In the genomic region with DNA sequence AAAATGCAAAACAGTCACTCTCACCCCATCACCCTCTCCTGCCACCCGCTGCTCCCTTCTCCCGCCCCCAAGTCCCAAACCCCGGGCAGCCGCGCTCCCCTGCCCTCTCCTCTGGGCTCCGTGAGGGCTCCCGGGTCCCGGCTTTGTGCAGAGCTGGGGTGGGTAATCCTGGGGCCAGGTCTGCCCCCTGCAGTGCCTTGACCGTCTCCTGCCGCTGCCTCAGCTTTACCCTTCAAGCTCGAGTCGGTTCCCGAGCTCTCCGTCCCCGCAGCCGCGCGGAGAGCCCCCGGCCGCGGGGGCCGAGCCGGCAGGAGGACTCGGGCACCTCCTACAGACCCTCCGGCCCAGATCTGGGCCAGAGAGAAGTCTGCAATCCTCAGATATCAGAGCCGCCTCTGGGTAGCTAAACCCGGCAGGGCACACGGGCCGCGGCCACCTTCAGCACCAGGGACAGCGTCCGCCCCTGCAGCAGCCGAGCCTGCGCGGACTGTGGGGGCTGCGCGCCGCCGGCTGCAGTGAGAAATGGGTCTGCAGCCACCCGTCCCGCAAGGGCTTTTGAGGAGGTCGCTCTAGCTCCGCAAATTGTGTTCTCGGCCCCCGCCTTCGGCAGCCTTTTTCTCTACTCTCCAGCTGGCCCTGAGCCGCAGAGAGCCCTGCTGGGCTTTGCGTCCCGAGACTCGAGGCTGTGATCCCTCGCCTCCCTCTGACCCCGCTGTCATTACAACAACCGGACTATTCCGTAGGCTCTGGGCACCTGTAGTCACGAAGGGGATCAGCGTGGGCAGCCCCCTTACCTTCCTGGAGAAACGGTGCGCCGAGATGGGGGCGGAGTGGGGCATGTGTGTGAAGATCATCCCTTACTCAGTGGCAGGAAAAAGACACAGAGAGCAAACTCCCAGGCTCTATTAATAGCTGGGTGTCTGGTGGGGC, we compare ENCODE assay signal across 1 cellular context.
TF ChIP-seq lines count a peak whose summit lies in the region.

No MANE protein-coding gene starts in this region.

TF ChIP-seq in HepG2, 621 proteins besides CTCF, POLR2A, EP300 and RAD21 (continued from another document and continues in another):
- TF ChIP-seq KDM3A (CRISPR knock-in tag; IDR thresholded peaks at IDR 0.05; ENCODE audit: low read depth) (no peak), ZSCAN30 (CRISPR knock-in tag; IDR thresholded peaks at IDR 0.05) (no peak), HES4 (CRISPR knock-in tag; IDR thresholded peaks at IDR 0.05; ENCODE audit: borderline replicate concordance) (peak; percentile 87; the same call in 1 of the 2 replicates), ZNF230 (CRISPR knock-in tag; IDR thresholded peaks at IDR 0.05) (0 out of 2 replicates have a peak, but pooled peaks have one; percentile 29), ZNF746 (CRISPR knock-in tag; IDR thresholded peaks at IDR 0.05) (no peak), ZNF143 (CRISPR knock-in tag; IDR thresholded peaks at IDR 0.05) (0 out of 2 replicates have a peak, but pooled peaks have one; percentile 29), ZNF773 (CRISPR knock-in tag; IDR thresholded peaks at IDR 0.05; ENCODE audit: borderline replicate concordance) (peak; percentile 53; the same call in 1 of the 2 replicates), EED (CRISPR knock-in tag; IDR thresholded peaks at IDR 0.05) (no peak), FLYWCH1 (CRISPR knock-in tag; IDR thresholded peaks at IDR 0.05) (no peak), GZF1 (CRISPR knock-in tag; IDR thresholded peaks at IDR 0.05) (no peak), ZNF292 (CRISPR knock-in tag; IDR thresholded peaks at IDR 0.05; ENCODE audit: borderline replicate concordance, low read depth) (no peak), ZNF678 (CRISPR knock-in tag; IDR thresholded peaks at IDR 0.05) (no peak), ZMYM4 (CRISPR knock-in tag; IDR thresholded peaks at IDR 0.05) (no peak), NFKBIZ (CRISPR knock-in tag; IDR thresholded peaks at IDR 0.05) (no peak), HNRNPL (IDR thresholded peaks at IDR 0.05; ENCODE audit: low read depth, low read length) (no peak), HOXA9 (CRISPR knock-in tag; IDR thresholded peaks at IDR 0.05; ENCODE audit: borderline replicate concordance) (peak; percentile 81; the same call in 1 of the 2 replicates), ZNF383 (CRISPR knock-in tag; IDR thresholded peaks at IDR 0.05; ENCODE audit: borderline replicate concordance) (no peak), MED1 (CRISPR knock-in tag; IDR thresholded peaks at IDR 0.05) (0 out of 2 replicates have a peak, but pooled peaks have one; percentile 25), RARA (CRISPR knock-in tag; IDR thresholded peaks at IDR 0.05) (peak; percentile 39; the same call in 1 of the 2 replicates), ZBTB7B (CRISPR knock-in tag; IDR thresholded peaks at IDR 0.05) (peak; percentile 57; the same call in 1 of the 2 replicates), ZNF251 (CRISPR knock-in tag; IDR thresholded peaks at IDR 0.05) (no peak), KDM1A (CRISPR knock-in tag; IDR thresholded peaks at IDR 0.05) (no peak), PCBP1 (IDR thresholded peaks at IDR 0.05; ENCODE audit: borderline replicate concordance, low read depth, low read length) (no peak), ZMAT3 (CRISPR knock-in tag; conservative IDR thresholded peaks at IDR 0.05) (peak; percentile 62; the same call in 1 of the 2 replicates), CBX2 (IDR thresholded peaks at IDR 0.05; ENCODE audit: low read depth, low read length) (no peak), CBX2 (CRISPR knock-in tag; IDR thresholded peaks at IDR 0.05; ENCODE audit: low read depth) (no peak), MAFG (CRISPR knock-in tag; IDR thresholded peaks at IDR 0.05) (no peak)
- TF ChIP-seq, protein P1, sequence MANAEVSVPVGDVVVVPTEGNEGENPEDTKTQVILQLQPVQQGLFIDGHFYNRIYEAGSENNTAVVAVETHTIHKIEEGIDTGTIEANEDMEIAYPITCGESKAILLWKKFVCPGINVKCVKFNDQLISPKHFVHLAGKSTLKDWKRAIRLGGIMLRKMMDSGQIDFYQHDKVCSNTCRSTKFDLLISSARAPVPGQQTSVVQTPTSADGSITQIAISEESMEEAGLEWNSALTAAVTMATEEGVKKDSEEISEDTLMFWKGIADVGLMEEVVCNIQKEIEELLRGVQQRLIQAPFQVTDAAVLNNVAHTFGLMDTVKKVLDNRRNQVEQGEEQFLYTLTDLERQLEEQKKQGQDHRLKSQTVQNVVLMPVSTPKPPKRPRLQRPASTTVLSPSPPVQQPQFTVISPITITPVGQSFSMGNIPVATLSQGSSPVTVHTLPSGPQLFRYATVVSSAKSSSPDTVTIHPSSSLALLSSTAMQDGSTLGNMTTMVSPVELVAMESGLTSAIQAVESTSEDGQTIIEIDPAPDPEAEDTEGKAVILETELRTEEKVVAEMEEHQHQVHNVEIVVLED (CRISPR knock-in tag; IDR thresholded peaks at IDR 0.05; ENCODE audit: borderline replicate concordance) = no peak
- TF ChIP-seq, protein P2, sequence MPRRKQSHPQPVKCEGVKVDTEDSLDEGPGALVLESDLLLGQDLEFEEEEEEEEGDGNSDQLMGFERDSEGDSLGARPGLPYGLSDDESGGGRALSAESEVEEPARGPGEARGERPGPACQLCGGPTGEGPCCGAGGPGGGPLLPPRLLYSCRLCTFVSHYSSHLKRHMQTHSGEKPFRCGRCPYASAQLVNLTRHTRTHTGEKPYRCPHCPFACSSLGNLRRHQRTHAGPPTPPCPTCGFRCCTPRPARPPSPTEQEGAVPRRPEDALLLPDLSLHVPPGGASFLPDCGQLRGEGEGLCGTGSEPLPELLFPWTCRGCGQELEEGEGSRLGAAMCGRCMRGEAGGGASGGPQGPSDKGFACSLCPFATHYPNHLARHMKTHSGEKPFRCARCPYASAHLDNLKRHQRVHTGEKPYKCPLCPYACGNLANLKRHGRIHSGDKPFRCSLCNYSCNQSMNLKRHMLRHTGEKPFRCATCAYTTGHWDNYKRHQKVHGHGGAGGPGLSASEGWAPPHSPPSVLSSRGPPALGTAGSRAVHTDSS (CRISPR knock-in tag; conservative IDR thresholded peaks at IDR 0.05) = no peak
- TF ChIP-seq, protein P3, sequence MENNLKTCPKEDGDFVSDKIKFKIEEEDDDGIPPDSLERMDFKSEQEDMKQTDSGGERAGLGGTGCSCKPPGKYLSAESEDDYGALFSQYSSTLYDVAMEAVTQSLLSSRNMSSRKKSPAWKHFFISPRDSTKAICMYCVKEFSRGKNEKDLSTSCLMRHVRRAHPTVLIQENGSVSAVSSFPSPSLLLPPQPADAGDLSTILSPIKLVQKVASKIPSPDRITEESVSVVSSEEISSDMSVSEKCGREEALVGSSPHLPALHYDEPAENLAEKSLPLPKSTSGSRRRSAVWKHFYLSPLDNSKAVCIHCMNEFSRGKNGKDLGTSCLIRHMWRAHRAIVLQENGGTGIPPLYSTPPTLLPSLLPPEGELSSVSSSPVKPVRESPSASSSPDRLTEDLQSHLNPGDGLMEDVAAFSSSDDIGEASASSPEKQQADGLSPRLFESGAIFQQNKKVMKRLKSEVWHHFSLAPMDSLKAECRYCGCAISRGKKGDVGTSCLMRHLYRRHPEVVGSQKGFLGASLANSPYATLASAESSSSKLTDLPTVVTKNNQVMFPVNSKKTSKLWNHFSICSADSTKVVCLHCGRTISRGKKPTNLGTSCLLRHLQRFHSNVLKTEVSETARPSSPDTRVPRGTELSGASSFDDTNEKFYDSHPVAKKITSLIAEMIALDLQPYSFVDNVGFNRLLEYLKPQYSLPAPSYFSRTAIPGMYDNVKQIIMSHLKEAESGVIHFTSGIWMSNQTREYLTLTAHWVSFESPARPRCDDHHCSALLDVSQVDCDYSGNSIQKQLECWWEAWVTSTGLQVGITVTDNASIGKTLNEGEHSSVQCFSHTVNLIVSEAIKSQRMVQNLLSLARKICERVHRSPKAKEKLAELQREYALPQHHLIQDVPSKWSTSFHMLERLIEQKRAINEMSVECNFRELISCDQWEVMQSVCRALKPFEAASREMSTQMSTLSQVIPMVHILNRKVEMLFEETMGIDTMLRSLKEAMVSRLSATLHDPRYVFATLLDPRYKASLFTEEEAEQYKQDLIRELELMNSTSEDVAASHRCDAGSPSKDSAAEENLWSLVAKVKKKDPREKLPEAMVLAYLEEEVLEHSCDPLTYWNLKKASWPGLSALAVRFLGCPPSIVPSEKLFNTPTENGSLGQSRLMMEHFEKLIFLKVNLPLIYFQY (CRISPR knock-in tag; IDR thresholded peaks at IDR 0.05; ENCODE audit: borderline replicate concordance) = 0 out of 2 replicates have a peak, but pooled peaks have one; percentile 51
- TF ChIP-seq, protein P4, sequence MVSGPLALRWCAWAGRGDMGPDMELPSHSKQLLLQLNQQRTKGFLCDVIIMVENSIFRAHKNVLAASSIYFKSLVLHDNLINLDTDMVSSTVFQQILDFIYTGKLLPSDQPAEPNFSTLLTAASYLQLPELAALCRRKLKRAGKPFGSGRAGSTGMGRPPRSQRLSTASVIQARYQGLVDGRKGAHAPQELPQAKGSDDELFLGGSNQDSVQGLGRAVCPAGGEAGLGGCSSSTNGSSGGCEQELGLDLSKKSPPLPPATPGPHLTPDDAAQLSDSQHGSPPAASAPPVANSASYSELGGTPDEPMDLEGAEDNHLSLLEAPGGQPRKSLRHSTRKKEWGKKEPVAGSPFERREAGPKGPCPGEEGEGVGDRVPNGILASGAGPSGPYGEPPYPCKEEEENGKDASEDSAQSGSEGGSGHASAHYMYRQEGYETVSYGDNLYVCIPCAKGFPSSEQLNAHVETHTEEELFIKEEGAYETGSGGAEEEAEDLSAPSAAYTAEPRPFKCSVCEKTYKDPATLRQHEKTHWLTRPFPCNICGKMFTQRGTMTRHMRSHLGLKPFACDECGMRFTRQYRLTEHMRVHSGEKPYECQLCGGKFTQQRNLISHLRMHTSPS (CRISPR knock-in tag; IDR thresholded peaks at IDR 0.05; ENCODE audit: low read depth) = no peak
- TF ChIP-seq, protein P5, sequence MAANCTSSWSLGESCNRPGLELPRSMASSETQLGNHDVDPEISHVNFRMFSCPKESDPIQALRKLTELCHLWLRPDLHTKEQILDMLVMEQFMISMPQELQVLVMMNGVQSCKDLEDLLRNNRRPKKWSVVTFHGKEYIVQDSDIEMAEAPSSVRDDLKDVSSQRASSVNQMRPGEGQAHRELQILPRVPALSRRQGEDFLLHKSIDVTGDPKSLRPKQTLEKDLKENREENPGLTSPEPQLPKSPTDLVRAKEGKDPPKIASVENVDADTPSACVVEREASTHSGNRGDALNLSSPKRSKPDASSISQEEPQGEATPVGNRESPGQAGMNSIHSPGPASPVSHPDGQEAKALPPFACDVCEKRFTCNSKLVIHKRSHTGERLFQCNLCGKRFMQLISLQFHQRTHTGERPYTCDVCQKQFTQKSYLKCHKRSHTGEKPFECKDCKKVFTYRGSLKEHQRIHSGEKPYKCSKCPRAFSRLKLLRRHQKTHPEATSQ (CRISPR knock-in tag; IDR thresholded peaks at IDR 0.05; ENCODE audit: borderline replicate concordance) = 0 out of 2 replicates have a peak, but pooled peaks have one; percentile 42
- TF ChIP-seq, protein P6, sequence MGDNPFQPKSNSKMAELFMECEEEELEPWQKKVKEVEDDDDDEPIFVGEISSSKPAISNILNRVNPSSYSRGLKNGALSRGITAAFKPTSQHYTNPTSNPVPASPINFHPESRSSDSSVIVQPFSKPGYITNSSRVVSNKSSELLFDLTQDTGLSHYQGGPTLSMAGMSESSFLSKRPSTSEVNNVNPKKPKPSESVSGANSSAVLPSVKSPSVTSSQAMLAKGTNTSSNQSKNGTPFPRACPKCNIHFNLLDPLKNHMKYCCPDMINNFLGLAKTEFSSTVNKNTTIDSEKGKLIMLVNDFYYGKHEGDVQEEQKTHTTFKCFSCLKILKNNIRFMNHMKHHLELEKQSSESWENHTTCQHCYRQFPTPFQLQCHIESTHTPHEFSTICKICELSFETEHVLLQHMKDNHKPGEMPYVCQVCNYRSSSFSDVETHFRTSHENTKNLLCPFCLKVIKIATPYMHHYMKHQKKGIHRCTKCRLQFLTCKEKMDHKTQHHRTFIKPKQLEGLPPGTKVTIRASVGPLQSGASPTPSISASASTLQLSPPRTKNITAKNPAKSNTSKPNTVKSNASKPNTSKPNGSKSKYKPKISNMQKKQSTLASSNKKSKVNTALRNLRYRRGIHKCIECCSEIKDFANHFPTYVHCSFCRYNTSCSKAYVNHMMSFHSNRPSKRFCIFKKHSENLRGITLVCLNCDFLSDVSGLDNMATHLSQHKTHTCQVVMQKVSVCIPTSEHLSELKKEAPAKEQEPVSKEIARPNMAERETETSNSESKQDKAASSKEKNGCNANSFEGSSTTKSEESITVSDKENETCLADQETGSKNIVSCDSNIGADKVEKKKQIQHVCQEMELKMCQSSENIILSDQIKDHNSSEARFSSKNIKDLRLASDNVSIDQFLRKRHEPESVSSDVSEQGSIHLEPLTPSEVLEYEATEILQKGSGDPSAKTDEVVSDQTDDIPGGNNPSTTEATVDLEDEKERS (CRISPR knock-in tag; IDR thresholded peaks at IDR 0.05) = 0 out of 2 replicates have a peak, but pooled peaks have one; percentile 11
- TF ChIP-seq, protein P7, sequence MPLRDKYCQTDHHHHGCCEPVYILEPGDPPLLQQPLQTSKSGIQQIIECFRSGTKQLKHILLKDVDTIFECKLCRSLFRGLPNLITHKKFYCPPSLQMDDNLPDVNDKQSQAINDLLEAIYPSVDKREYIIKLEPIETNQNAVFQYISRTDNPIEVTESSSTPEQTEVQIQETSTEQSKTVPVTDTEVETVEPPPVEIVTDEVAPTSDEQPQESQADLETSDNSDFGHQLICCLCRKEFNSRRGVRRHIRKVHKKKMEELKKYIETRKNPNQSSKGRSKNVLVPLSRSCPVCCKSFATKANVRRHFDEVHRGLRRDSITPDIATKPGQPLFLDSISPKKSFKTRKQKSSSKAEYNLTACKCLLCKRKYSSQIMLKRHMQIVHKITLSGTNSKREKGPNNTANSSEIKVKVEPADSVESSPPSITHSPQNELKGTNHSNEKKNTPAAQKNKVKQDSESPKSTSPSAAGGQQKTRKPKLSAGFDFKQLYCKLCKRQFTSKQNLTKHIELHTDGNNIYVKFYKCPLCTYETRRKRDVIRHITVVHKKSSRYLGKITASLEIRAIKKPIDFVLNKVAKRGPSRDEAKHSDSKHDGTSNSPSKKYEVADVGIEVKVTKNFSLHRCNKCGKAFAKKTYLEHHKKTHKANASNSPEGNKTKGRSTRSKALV (CRISPR knock-in tag; IDR thresholded peaks at IDR 0.05) = 0 out of 2 replicates have a peak, but pooled peaks have one; percentile 25
- TF ChIP-seq, protein P8, sequence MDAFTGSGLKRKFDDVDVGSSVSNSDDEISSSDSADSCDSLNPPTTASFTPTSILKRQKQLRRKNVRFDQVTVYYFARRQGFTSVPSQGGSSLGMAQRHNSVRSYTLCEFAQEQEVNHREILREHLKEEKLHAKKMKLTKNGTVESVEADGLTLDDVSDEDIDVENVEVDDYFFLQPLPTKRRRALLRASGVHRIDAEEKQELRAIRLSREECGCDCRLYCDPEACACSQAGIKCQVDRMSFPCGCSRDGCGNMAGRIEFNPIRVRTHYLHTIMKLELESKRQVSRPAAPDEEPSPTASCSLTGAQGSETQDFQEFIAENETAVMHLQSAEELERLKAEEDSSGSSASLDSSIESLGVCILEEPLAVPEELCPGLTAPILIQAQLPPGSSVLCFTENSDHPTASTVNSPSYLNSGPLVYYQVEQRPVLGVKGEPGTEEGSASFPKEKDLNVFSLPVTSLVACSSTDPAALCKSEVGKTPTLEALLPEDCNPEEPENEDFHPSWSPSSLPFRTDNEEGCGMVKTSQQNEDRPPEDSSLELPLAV (CRISPR knock-in tag; conservative IDR thresholded peaks at IDR 0.05; ENCODE audit: low read depth) = peak; percentile 73; the same call in 1 of the 2 replicates
- TF ChIP-seq, protein P9, sequence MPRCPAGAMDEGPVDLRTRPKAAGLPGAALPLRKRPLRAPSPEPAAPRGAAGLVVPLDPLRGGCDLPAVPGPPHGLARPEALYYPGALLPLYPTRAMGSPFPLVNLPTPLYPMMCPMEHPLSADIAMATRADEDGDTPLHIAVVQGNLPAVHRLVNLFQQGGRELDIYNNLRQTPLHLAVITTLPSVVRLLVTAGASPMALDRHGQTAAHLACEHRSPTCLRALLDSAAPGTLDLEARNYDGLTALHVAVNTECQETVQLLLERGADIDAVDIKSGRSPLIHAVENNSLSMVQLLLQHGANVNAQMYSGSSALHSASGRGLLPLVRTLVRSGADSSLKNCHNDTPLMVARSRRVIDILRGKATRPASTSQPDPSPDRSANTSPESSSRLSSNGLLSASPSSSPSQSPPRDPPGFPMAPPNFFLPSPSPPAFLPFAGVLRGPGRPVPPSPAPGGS (CRISPR knock-in tag; IDR thresholded peaks at IDR 0.05) = no peak
